27 cellular contexts compared by ENCODE assay signal in genomic region chr5:33537240-33537639, GRCh38.
"Had no signal": no experiment of that assay in that cellular context is flagged by ENCODE, and none has a peak within 500 bp of the region (broad histone marks: within the 10 kb centered on the region; RNA-seq: fewer than 3 reads in every experiment).

No MANE protein-coding gene starts in this region.

- ATAC-seq: esophagus mucosa; gastroesophageal sphincter; left lobe of liver; natural killer cell treated with Interleukin-12 subunit alpha and Interleukin-12 subunit beta and Interleukin-15 and Interleukin-18, amount 100 ng/mL, for 72 hours; psoas muscle; sciatic nerve; stimulated activated memory B cell treated with anti-CD40 and anti-IgM and Interleukin-4, amounts not matched to agents 10 μg/mL and 1 μg/mL and 100 μg/mL, for 72 hours; upper lobe of right lung had no signal

- H2AFZ ChIP-seq: hepatocyte, parathyroid adenoma had no signal

- H3K36me3 Mint-ChIP-seq: natural killer cell treated with Interleukin-12 subunit alpha and Interleukin-12 subunit beta and Interleukin-15 and Interleukin-18, amount 100 ng/mL, for 72 hours; stimulated activated memory B cell treated with anti-CD40 and anti-IgM and Interleukin-4, amounts not matched to agents 10 μg/mL and 1 μg/mL and 100 μg/mL, for 72 hours had no signal

- H3K4me1 ChIP-seq: parathyroid adenoma, spleen, testis, tibial nerve, upper lobe of right lung had no signal

- H3K9me3 ChIP-seq: gastroesophageal sphincter, psoas muscle, spleen, testis, tibial nerve, upper lobe of right lung, vagina had no signal

- DNase-seq: cortex of kidney; dorsolateral prefrontal cortex; effector CD8-positive, alpha-beta T cell; glutamatergic neuron; mesenchymal stem cell; midbrain; occipital lobe; psoas muscle; retina; spleen; stimulated activated CD4-positive, alpha-beta T cell treated with anti-CD3 and anti-CD28 coated beads, Interleukin-15, amount 100 ng/mL, for 24 hours; stimulated activated CD4-positive, alpha-beta T cell treated with anti-CD3 and anti-CD28 coated beads, Interleukin-1b, Interleukin-23, amount 100 ng/mL, for 48 hours; stimulated activated CD4-positive, alpha-beta T cell treated with anti-CD3 and anti-CD28 coated beads, Interleukin-4, amount 100 ng/mL, for 24 hours; testis; upper lobe of right lung had no signal

- H3K4me3 Mint-ChIP-seq: natural killer cell treated with Interleukin-12 subunit alpha and Interleukin-12 subunit beta and Interleukin-15 and Interleukin-18, amount 100 ng/mL, for 72 hours; stimulated activated memory B cell treated with anti-CD40 and anti-IgM and Interleukin-4, amounts not matched to agents 10 μg/mL and 1 μg/mL and 100 μg/mL, for 72 hours; stimulated activated naive CD8-positive, alpha-beta T cell treated with anti-CD3 and anti-CD28 coated beads, Interleukin-15, Interleukin-2, amounts not matched to agents 100 ng/mL and 50 ng/mL, for 24 hours had no signal

- H3K4me1 Mint-ChIP-seq: stimulated activated memory B cell treated with anti-CD40 and anti-IgM and Interleukin-4, amounts not matched to agents 10 μg/mL and 1 μg/mL and 100 μg/mL, for 72 hours had no signal

- H3K4me2 ChIP-seq: hepatocyte had no signal

- H3K36me3 ChIP-seq: spleen, tibial nerve, upper lobe of right lung, vagina had no signal

- H3K27ac ChIP-seq: dorsolateral prefrontal cortex, gastroesophageal sphincter, hepatocyte, parathyroid adenoma, psoas muscle, spleen, testis, tibial nerve, upper lobe of right lung, vagina had no signal

- H3K9me3 Mint-ChIP-seq: stimulated activated memory B cell treated with anti-CD40 and anti-IgM and Interleukin-4, amounts not matched to agents 10 μg/mL and 1 μg/mL and 100 μg/mL, for 72 hours had no signal

- H3K27ac Mint-ChIP-seq: natural killer cell treated with Interleukin-12 subunit alpha and Interleukin-12 subunit beta and Interleukin-15 and Interleukin-18, amount 100 ng/mL, for 72 hours; stimulated activated memory B cell treated with anti-CD40 and anti-IgM and Interleukin-4, amounts not matched to agents 10 μg/mL and 1 μg/mL and 100 μg/mL, for 72 hours; stimulated activated naive CD8-positive, alpha-beta T cell treated with anti-CD3 and anti-CD28 coated beads, Interleukin-15, Interleukin-2, amounts not matched to agents 100 ng/mL and 50 ng/mL, for 24 hours had no signal

- H3K27me3 ChIP-seq: gastroesophageal sphincter, hepatocyte, testis, tibial nerve, upper lobe of right lung, vagina had no signal

- H3K9ac ChIP-seq: parathyroid adenoma had no signal

- H3K4me3 ChIP-seq: dorsolateral prefrontal cortex, gastroesophageal sphincter, hepatocyte, lung, psoas muscle, spleen, testis, tibial nerve, upper lobe of right lung, vagina had no signal

- H3K79me2 ChIP-seq: hepatocyte, parathyroid adenoma had no signal
